21 cellular contexts compared by ENCODE assay signal in the genomic region with DNA sequence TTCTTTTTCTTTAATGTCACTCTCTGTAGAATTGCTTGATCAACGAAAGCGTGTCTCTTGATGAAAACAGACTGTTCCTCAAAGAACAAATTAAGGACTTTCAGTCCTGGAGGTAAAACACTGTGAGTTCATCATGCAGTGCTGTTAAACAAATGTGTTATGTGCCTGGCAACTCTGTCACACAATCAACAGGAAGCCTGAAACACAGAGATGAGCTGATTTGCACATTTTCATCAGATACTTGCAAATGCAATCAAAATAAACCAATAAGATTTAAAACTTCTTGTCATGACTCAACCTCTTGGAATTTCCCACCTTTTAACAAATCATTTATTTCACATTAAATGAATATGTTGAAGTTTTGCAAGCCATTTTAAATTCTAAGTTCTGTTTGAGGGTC.
"Had no signal": no experiment of that assay in that cellular context is flagged by ENCODE, and none has a peak within 500 bp of the region (broad histone marks: within the 10 kb centered on the region; RNA-seq: fewer than 3 reads in every experiment).

No MANE protein-coding gene starts in this region.

- H3K9me3 ChIP-seq: esophagus muscularis mucosa, gastrocnemius medialis, sigmoid colon, thoracic aorta, upper lobe of right lung had no signal

- H3K36me3 Mint-ChIP-seq: activated CD4-positive, alpha-beta memory T cell treated with anti-CD3 and anti-CD28 coated beads for 36 hours; memory B cell; stimulated activated memory B cell treated with anti-CD40 and anti-IgM and Interleukin-4, amounts not matched to agents 10 μg/mL and 1 μg/mL and 100 μg/mL, for 72 hours had no signal

- H3K27ac ChIP-seq: esophagus muscularis mucosa, gastrocnemius medialis, sigmoid colon, thoracic aorta, upper lobe of right lung had no signal

- H3K4me2 ChIP-seq: smooth muscle cell had no signal

- H3K27me3 Mint-ChIP-seq: memory B cell had no signal

- H3K27ac Mint-ChIP-seq: activated CD4-positive, alpha-beta memory T cell treated with anti-CD3 and anti-CD28 coated beads for 36 hours; memory B cell; nephron progenitor cell; stimulated activated memory B cell treated with anti-CD40 and anti-IgM and Interleukin-4, amounts not matched to agents 10 μg/mL and 1 μg/mL and 100 μg/mL, for 72 hours had no signal

- H3K9me3 Mint-ChIP-seq: activated CD4-positive, alpha-beta memory T cell treated with anti-CD3 and anti-CD28 coated beads for 36 hours; stimulated activated memory B cell treated with anti-CD40 and anti-IgM and Interleukin-4, amounts not matched to agents 10 μg/mL and 1 μg/mL and 100 μg/mL, for 72 hours had no signal

- H3K4me1 Mint-ChIP-seq: nephron progenitor cell; stimulated activated memory B cell treated with anti-CD40 and anti-IgM and Interleukin-4, amounts not matched to agents 10 μg/mL and 1 μg/mL and 100 μg/mL, for 72 hours had no signal

- H3K4me3 Mint-ChIP-seq: activated CD4-positive, alpha-beta memory T cell treated with anti-CD3 and anti-CD28 coated beads for 36 hours; memory B cell; nephron progenitor cell; stimulated activated memory B cell treated with anti-CD40 and anti-IgM and Interleukin-4, amounts not matched to agents 10 μg/mL and 1 μg/mL and 100 μg/mL, for 72 hours had no signal

- H3K36me3 ChIP-seq: esophagus muscularis mucosa, gastrocnemius medialis, sigmoid colon, thoracic aorta, upper lobe of right lung had no signal

- H3K4me3 ChIP-seq: esophagus muscularis mucosa, gastrocnemius medialis, sigmoid colon, smooth muscle cell, thoracic aorta, upper lobe of right lung had no signal

- H3K4me1 ChIP-seq: esophagus muscularis mucosa, gastrocnemius medialis, sigmoid colon, upper lobe of right lung had no signal

- DNase-seq: activated CD4-positive, alpha-beta memory T cell treated with anti-CD3 and anti-CD28 coated beads for 36 hours; activated CD4-positive, alpha-beta T cell treated with anti-CD3 and anti-CD28 coated beads for 48 hours; activated naive CD4-positive, alpha-beta T cell treated with Interleukin-2 at 50 U/mL for 16 hours; activated T-cell treated with anti-CD3 and anti-CD28 coated beads, Interleukin-2, amount 50 U/mL, for 48 hours; amygdala; effector CD4-positive, alpha-beta T cell; gastrocnemius medialis; hippocampal formation; islet precursor cell; left colon; nephron progenitor cell; posterior cingulate gyrus; sigmoid colon; stimulated activated CD4-positive, alpha-beta T cell treated with anti-CD3 and anti-CD28 coated beads, Interleukin-15, amount 100 ng/mL, for 24 hours; T1000; upper lobe of right lung had no signal

- ATAC-seq: gastrocnemius medialis; left colon; stimulated activated memory B cell treated with anti-CD40 and anti-IgM and Interleukin-4, amounts not matched to agents 10 μg/mL and 1 μg/mL and 100 μg/mL, for 72 hours; upper lobe of right lung had no signal

- H3K27me3 ChIP-seq: esophagus muscularis mucosa, gastrocnemius medialis, sigmoid colon, upper lobe of right lung had no signal
